In the genomic region with DNA sequence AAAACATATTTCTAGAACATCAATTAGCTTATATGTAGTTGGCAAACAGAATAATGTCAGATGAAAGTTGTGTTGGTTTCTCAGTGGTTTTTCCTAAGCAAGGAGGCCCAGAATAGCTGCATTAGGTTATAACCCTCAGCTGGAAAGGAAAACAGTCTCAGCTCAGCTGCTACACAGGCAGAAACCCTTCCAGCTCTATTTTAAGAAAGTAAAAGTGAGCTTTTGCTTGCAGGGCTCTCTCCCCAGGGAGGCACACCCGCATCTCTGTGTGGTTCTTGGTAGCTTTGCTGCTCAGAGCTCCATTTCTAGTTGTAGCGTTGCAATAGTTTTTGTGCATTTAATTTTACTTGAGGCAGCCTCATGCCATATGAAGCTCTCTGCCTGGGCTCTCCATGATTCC, we compare ENCODE assay signal across 8 cellular contexts. TPM values are rescaled to one million over a fixed set of nuclear protein-coding genes. Genes with fewer than 3 reads are reported as not detected.
DNase-seq lines count a peak whose midpoint lies in the region; ATAC-seq and TF ChIP-seq lines count a peak whose summit lies in the region.

No MANE protein-coding gene starts in this region.

- no peaks in the 10 kb centered on the region for H3K27me3 ChIP-seq in GM23248 (replicated peaks; ENCODE audit: insufficient read depth)
- H3K27me3 ChIP-seq in colonic mucosa: no peaks in the 10 kb centered on the region

- H3K9ac ChIP-seq in GM23248: no peak overlapping the region
- no peak overlapping the region for H3K9ac ChIP-seq in colonic mucosa (ENCODE audit: low read depth in 2 of 2, low read length in 2 of 2)

- intact Hi-C loops in OCI-LY7 (cut with micrococcal nuclease; ENCODE audit: unreplicated experiment) (no loop called here), left colon (cut with DNase I, micrococcal nuclease) (no loop called here), colonic mucosa (cut with DNase I) (no loop called here)

- H3K9me2 ChIP-seq in GM23248 (ENCODE audit: insufficient read depth) (no peaks in the 10 kb centered on the region), OCI-LY7 (ENCODE audit: insufficient read depth, low read length) (no peaks in the 10 kb centered on the region)

- H3K9me3 ChIP-seq in GM23248 (ENCODE audit: low read depth): no peaks in the 10 kb centered on the region
- H3K9me3 ChIP-seq in OCI-LY7 (ENCODE audit: low read length): no peaks in the 10 kb centered on the region
- H3K9me3 ChIP-seq in colonic mucosa: no peaks in the 10 kb centered on the region

- no peaks in the 10 kb centered on the region for H4K20me1 ChIP-seq in GM23248 (ENCODE audit: insufficient read depth)
- no peaks in the 10 kb centered on the region for H4K20me1 ChIP-seq in OCI-LY7 (ENCODE audit: insufficient read depth, low read length)

- DNase-seq in GM23248 (peak; percentile 42), OCI-LY7 (ENCODE audit: low spot score) (peak; percentile 15), myocyte (ENCODE audit: low read depth) (peak; percentile 91), NCI-H187 (lab: John Stamatoyannopoulos, UW) (no peak), left colon (no peak), colonic mucosa (no peak)
- no peak for DNase-seq in activated naive CD4-positive, alpha-beta T cell treated with Interleukin-2 at 50 U/mL for 16 hours

- 20 to 37% methylated on average over 2 of the region's 2 CpGs for WGBS in GM23248 (ENCODE audit: low coverage in 1 of 2, low lambda C conversion rate in 2 of 2, missing lambda C conversion rate in 2 of 2), 2 experiments

- H3K79me2 ChIP-seq in GM23248 (ENCODE audit: insufficient read depth) (0 out of 2 replicates have a peak, but pooled peaks cover 4% of the 10 kb centered on the region), OCI-LY7 (ENCODE audit: insufficient read depth, low read depth, low read length) (no peaks in the 10 kb centered on the region)

- TF ChIP-seq CTCF in OCI-LY7 (conservative IDR thresholded peaks at IDR 0.05; ENCODE audit: low read length): no peak
- TF ChIP-seq CTCF in colonic mucosa (IDR thresholded peaks at IDR 0.05): no peak

- H3K27ac ChIP-seq in GM23248: no peak overlapping the region
- H3K27ac ChIP-seq in OCI-LY7 (ENCODE audit: low read depth, low read length, poor library complexity, severe bottlenecking): no peak overlapping the region
- H3K27ac ChIP-seq in colonic mucosa: no peak overlapping the region

- CTCF ChIA-PET in OCI-LY7 (lab: Charles Lee; ENCODE audit: unreplicated experiment): no interaction called here

- H2AFZ ChIP-seq in GM23248: no peak overlapping the region
- H2AFZ ChIP-seq in OCI-LY7 (ENCODE audit: low read length): no peak overlapping the region

- H3K4me3 ChIP-seq in GM23248 (no peak overlapping the region), OCI-LY7 (ENCODE audit: low read depth, low read length, poor library complexity, severe bottlenecking) (no peak overlapping the region), colonic mucosa (no peak overlapping the region)

- H3F3A ChIP-seq in GM23248 (ENCODE audit: insufficient read depth): no peaks in the 10 kb centered on the region

- POLR2A ChIA-PET in OCI-LY7 (lab: Charles Lee): interaction anchor here (0.6 to 1.4 kb wide), 8 partner anchors 8 to 672 kb away, joined by 3 to 5 read pairs (median 4); no protein-coding TSS in a partner anchor

- H3K4me1 ChIP-seq in GM23248 (ENCODE audit: insufficient read depth): peaks cover 7% of the 10 kb centered on the region
- H3K4me1 ChIP-seq in OCI-LY7 (ENCODE audit: insufficient read depth, low read length, poor library complexity, severe bottlenecking): peaks cover 10% of the 10 kb centered on the region
- H3K4me1 ChIP-seq in colonic mucosa: no peaks in the 10 kb centered on the region

- peak; percentile 91 for ATAC-seq in GM18498 (IDR thresholded peaks at IDR 0.05; ENCODE audit: unreplicated experiment)
- no peak for ATAC-seq in left colon

- H3K36me3 ChIP-seq in GM23248 (ENCODE audit: low read depth): peaks cover 27% of the 10 kb centered on the region
- peaks cover 68% of the 10 kb centered on the region for H3K36me3 ChIP-seq in OCI-LY7 (ENCODE audit: insufficient read depth, low read length)
- peaks cover 6% of the 10 kb centered on the region for H3K36me3 ChIP-seq in colonic mucosa

- BruUV-seq in OCI-LY7 (replicated peaks; lab: Mats Ljungman, UMichigan): no TSS peak

- in situ Hi-C loops in GM23248 (cut with MboI): no loop called here

- H3K4me2 ChIP-seq in GM23248 (ENCODE audit: unreplicated experiment) (peak overlapping the region; percentile 7), OCI-LY7 (ENCODE audit: low read length) (no peak overlapping the region)

RNA-seq across cellular contexts. Expression of gene PIKFYVE, which starts 54.6 kb away (rescaled TPM):
- 19.7 and 25.4 TPM in 2 replicates for total RNA-seq in GM23248 (2014; rRNA removed; shearing (Covaris generic))
- 4.2 and 4.8 TPM in 2 replicates for polyA plus RNA-seq in GM23248 (2016; fragmentation: Nextera tagmentation; extraction: Ambion mirVana)
- total RNA-seq in OCI-LY7 (2014; rRNA removed; shearing (Covaris generic)): 29.2 and 29.7 TPM in 2 replicates
- total RNA-seq in OCI-LY7 (2022) (50.0 and 52.2 TPM in 2 replicates), myocyte (21.9 and 24.2 TPM in 2 replicates), left colon (10 to 100 TPM; 17.6 to 20.5 TPM), colonic mucosa (10 to 100 TPM; 14.6 to 18.2 TPM)
- 5.6 TPM for polyA plus RNA-seq in myocyte (2012)

Comparison
In these comparisons a context has a peak if more than half of its experiments do, and no peak if none do; other contexts are left out.
1. DNase-seq: peak in GM23248 (single experiment), OCI-LY7 (single experiment) and myocyte (single experiment); none in NCI-H187 (0 of 2), left colon (0 of 2), colonic mucosa (single experiment) and activated naive CD4-positive, alpha-beta T cell treated with Interleukin-2 at 50 U/mL for 16 hours (single experiment).